ENCODE assay signal across 10 cellular contexts in genomic region chr17:80663783-80664206, GRCh38.
DNase-seq lines count a peak whose midpoint lies in the region; ATAC-seq, FAIRE-seq and TF ChIP-seq lines count a peak whose summit lies in the region.
"Had no signal": no experiment of that assay in that cellular context is flagged by ENCODE, and none has a peak within 500 bp of the region (broad histone marks: within the 10 kb centered on the region; RNA-seq: fewer than 3 reads in every experiment).

No MANE protein-coding gene starts in this region.

- no peak overlapping the region for H3K27ac ChIP-seq in HepG2 (ENCODE audit: extremely low read length, insufficient read depth, low read length)
- peak overlapping the region; percentile 87 for H3K27ac ChIP-seq in thymus (ENCODE audit: low read depth)
- no peak overlapping the region for H3K27ac ChIP-seq in MM.1S (ENCODE audit: low read length)

- DNase-seq in NCI-H82 (lab: John Stamatoyannopoulos, UW) (peak; percentile 52), NCI-H82 treated with DMSO at 0.1 percent for 48 hours (lab: John Stamatoyannopoulos, UW; ENCODE audit: unreplicated experiment) (no peak), HepG2 (ENCODE audit: low spot score) (no peak), ecto neural progenitor cell (ENCODE audit: low spot score) (no peak), MM.1S (no peak)
- DNase-seq in activated effector memory CD4-positive, alpha-beta T cell treated with anti-CD3 and anti-CD28 coated beads, Interleukin-2, amount 50 U/mL, for 16 hours: peak; percentile 73
- DNase-seq: ACHN, amygdala had no signal

- H3K9me2 ChIP-seq in MM.1S (replicated peaks; ENCODE audit: insufficient read depth, low read length): no peaks in the 10 kb centered on the region

- H4K20me1 ChIP-seq in HepG2 (ENCODE audit: insufficient read depth, low read length) (no peaks in the 10 kb centered on the region), MM.1S (ENCODE audit: insufficient read depth, low read length) (no peaks in the 10 kb centered on the region)

- BruUV-seq in HepG2 (replicated peaks; lab: Mats Ljungman, UMichigan): no TSS peak

- H3K9me3 ChIP-seq in HepG2 (ENCODE audit: low read length) (no peaks in the 10 kb centered on the region), thymus (ENCODE audit: control insufficient read depth) (no peaks in the 10 kb centered on the region), MM.1S (replicated peaks; ENCODE audit: insufficient read depth, low read length) (no peaks in the 10 kb centered on the region)

- H3K36me3 ChIP-seq in HepG2 (replicated peaks in 1 of 2; ENCODE audit: control insufficient read depth in 1 of 2, insufficient read depth in 2 of 2, low read length in 2 of 2) (no peaks in the 10 kb centered on the region; a peak in 1 of 5 replicates), thymus (ENCODE audit: control insufficient read depth, insufficient read depth) (no peaks in the 10 kb centered on the region), MM.1S (replicated peaks; ENCODE audit: insufficient read depth, low read length) (no peaks in the 10 kb centered on the region)

- H2AFZ ChIP-seq in HepG2 (ENCODE audit: low read length) (no peak overlapping the region), MM.1S (ENCODE audit: low read length) (no peak overlapping the region)

- TF ChIP-seq CTCF in HepG2 (CRISPR knock-in tag; IDR thresholded peaks at IDR 0.05) (no peak), MM.1S (IDR thresholded peaks at IDR 0.05; ENCODE audit: low read length) (no peak)

- ATAC-seq in HepG2 (no peak), HG03135 (IDR thresholded peaks at IDR 0.05; ENCODE audit: unreplicated experiment) (no peak)

- H3K4me1 ChIP-seq in HepG2 (ENCODE audit: insufficient read depth, low read length): peaks cover 88% of the 10 kb centered on the region
- H3K4me1 ChIP-seq in thymus (ENCODE audit: control insufficient read depth, insufficient read depth, low read length): peaks cover 43% of the 10 kb centered on the region
- 0 out of 2 replicates have a peak, but pooled peaks cover 6% of the 10 kb centered on the region for H3K4me1 ChIP-seq in MM.1S (ENCODE audit: low read length)

- in situ Hi-C loops in HepG2 (cut with HindIII; ENCODE audit: extremely low pct_ligation_motif_present, low pct_unique_long_range_greater_than_20kb): no loop called here

- POLR2A ChIA-PET in HepG2 (lab: Yijun Ruan, JAX): interaction anchor here (1.2 kb wide), 1 partner anchor 34 kb away, joined by 3 read pairs; no protein-coding TSS in a partner anchor

- H3K4me3 ChIP-seq in HepG2 (replicated peaks in 1 of 3; ENCODE audit: insufficient read depth in 1 of 3, low read depth in 2 of 3, low read length in 3 of 3) (no peak overlapping the region), thymus (ENCODE audit: low read length) (peak overlapping the region; percentile 47), MM.1S (ENCODE audit: low read length) (no peak overlapping the region)

- peaks cover 74% of the 10 kb centered on the region for H3K79me2 ChIP-seq in HepG2 (ENCODE audit: insufficient read depth, low read length)
- peaks cover 28% of the 10 kb centered on the region for H3K79me2 ChIP-seq in MM.1S (ENCODE audit: low read length)

- no peak for FAIRE-seq in HepG2 (lab: Jason Lieb, UNC)

- H3K27me3 ChIP-seq in HepG2 (ENCODE audit: control insufficient read depth in 1 of 2, insufficient read depth in 2 of 2, low read length in 2 of 2) (no peaks in the 10 kb centered on the region), thymus (ENCODE audit: control insufficient read depth, insufficient read depth) (no peaks in the 10 kb centered on the region), MM.1S (replicated peaks; ENCODE audit: insufficient read depth, low read length) (no peaks in the 10 kb centered on the region)

- no peaks in the 10 kb centered on the region for H3F3A ChIP-seq in MM.1S (ENCODE audit: insufficient read depth, low read length)

- no peak for TF ChIP-seq RAD21 in HepG2 (CRISPR knock-in tag; IDR thresholded peaks at IDR 0.05)

- no peak overlapping the region for H3K4me2 ChIP-seq in HepG2 (ENCODE audit: low read depth, low read length)
- no peak overlapping the region for H3K4me2 ChIP-seq in MM.1S (ENCODE audit: low read depth, low read length)

- no peak for TF ChIP-seq POLR2A in HepG2 (IDR thresholded peaks at IDR 0.05; ENCODE audit: insufficient read depth in 1 of 2, low read depth in 2 of 2, low read length in 2 of 2)

- CTCF ChIA-PET in HepG2 (lab: Yijun Ruan, JAX; ENCODE audit: low intra/inter-chr PET ratio, low total read pairs): no interaction called here

- 100% methylated on average over 2 of the region's 11 CpGs for WGBS in HepG2 (ENCODE audit: low lambda C conversion rate)
- 34% methylated on average over 11 of the region's 11 CpGs for WGBS in thymus

- TF ChIP-seq EP300 in HepG2 (IDR thresholded peaks at IDR 0.05; ENCODE audit: low read depth in 2 of 2, low read length in 2 of 2) (no peak), HepG2 (CRISPR knock-in tag; IDR thresholded peaks at IDR 0.05; ENCODE audit: borderline replicate concordance) (no peak)

- no peak overlapping the region for H3K9ac ChIP-seq in HepG2 (ENCODE audit: insufficient read depth, low read depth, low read length)
- no peak overlapping the region for H3K9ac ChIP-seq in MM.1S (ENCODE audit: low read length)

- intact Hi-C loops in HepG2 (cut with micrococcal nuclease; ENCODE audit: unreplicated experiment): no loop called here

TF ChIP-seq in HepG2, 621 proteins besides CTCF, POLR2A, EP300 and RAD21:
- TF ChIP-seq, protein P1, sequence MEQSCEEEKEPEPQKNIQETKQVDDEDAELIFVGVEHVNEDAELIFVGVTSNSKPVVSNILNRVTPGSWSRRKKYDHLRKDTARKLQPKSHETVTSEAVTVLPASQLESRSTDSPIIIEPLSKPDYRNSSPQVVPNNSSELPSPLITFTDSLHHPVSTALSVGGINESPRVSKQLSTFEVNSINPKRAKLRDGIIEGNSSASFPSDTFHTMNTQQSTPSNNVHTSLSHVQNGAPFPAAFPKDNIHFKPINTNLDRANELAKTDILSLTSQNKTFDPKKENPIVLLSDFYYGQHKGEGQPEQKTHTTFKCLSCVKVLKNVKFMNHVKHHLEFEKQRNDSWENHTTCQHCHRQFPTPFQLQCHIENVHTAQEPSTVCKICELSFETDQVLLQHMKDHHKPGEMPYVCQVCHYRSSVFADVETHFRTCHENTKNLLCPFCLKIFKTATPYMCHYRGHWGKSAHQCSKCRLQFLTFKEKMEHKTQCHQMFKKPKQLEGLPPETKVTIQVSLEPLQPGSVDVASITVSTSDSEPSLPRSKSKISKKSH (CRISPR knock-in tag; IDR thresholded peaks at IDR 0.05; ENCODE audit: borderline replicate concordance): 0 out of 2 replicates have a peak, but pooled peaks have one; percentile 37
- TF ChIP-seq, protein P2, sequence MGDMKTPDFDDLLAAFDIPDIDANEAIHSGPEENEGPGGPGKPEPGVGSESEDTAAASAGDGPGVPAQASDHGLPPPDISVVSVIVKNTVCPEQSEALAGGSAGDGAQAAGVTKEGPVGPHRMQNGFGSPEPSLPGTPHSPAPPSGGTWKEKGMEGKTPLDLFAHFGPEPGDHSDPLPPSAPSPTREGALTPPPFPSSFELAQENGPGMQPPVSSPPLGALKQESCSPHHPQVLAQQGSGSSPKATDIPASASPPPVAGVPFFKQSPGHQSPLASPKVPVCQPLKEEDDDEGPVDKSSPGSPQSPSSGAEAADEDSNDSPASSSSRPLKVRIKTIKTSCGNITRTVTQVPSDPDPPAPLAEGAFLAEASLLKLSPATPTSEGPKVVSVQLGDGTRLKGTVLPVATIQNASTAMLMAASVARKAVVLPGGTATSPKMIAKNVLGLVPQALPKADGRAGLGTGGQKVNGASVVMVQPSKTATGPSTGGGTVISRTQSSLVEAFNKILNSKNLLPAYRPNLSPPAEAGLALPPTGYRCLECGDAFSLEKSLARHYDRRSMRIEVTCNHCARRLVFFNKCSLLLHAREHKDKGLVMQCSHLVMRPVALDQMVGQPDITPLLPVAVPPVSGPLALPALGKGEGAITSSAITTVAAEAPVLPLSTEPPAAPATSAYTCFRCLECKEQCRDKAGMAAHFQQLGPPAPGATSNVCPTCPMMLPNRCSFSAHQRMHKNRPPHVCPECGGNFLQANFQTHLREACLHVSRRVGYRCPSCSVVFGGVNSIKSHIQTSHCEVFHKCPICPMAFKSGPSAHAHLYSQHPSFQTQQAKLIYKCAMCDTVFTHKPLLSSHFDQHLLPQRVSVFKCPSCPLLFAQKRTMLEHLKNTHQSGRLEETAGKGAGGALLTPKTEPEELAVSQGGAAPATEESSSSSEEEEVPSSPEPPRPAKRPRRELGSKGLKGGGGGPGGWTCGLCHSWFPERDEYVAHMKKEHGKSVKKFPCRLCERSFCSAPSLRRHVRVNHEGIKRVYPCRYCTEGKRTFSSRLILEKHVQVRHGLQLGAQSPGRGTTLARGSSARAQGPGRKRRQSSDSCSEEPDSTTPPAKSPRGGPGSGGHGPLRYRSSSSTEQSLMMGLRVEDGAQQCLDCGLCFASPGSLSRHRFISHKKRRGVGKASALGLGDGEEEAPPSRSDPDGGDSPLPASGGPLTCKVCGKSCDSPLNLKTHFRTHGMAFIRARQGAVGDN (CRISPR knock-in tag; IDR thresholded peaks at IDR 0.05): peak; percentile 20; the same call in 1 of the 2 replicates
- TF ChIP-seq HNRNPH1 (optimal IDR thresholded peaks at IDR 0.05; ENCODE audit: low read depth, low read length): no peak
- no peak for TF ChIP-seq FOXA1 (IDR thresholded peaks at IDR 0.05)
- TF ChIP-seq FOXA1 (CRISPR knock-in tag; IDR thresholded peaks at IDR 0.05): 0 out of 2 replicates have a peak, but pooled peaks have one; percentile 1
- TF ChIP-seq, protein P3, sequence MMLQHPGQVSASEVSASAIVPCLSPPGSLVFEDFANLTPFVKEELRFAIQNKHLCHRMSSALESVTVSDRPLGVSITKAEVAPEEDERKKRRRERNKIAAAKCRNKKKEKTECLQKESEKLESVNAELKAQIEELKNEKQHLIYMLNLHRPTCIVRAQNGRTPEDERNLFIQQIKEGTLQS (CRISPR knock-in tag; IDR thresholded peaks at IDR 0.05): no peak
- TF ChIP-seq AGO2 (optimal IDR thresholded peaks at IDR 0.05; ENCODE audit: low read depth, low read length): peak; percentile 45

Comparison
In these comparisons a context has a peak if more than half of its experiments do, and no peak if none do; other contexts are left out.
1. DNase-seq: peak in NCI-H82 (single experiment) and activated effector memory CD4-positive, alpha-beta T cell treated with anti-CD3 and anti-CD28 coated beads, Interleukin-2, amount 50 U/mL, for 16 hours (single experiment); none in NCI-H82 treated with DMSO at 0.1 percent for 48 hours (single experiment), HepG2 (single experiment), ecto neural progenitor cell (single experiment) and MM.1S (single experiment).